Comparison of ENCODE assay signal across 8 cellular contexts in the genomic region with DNA sequence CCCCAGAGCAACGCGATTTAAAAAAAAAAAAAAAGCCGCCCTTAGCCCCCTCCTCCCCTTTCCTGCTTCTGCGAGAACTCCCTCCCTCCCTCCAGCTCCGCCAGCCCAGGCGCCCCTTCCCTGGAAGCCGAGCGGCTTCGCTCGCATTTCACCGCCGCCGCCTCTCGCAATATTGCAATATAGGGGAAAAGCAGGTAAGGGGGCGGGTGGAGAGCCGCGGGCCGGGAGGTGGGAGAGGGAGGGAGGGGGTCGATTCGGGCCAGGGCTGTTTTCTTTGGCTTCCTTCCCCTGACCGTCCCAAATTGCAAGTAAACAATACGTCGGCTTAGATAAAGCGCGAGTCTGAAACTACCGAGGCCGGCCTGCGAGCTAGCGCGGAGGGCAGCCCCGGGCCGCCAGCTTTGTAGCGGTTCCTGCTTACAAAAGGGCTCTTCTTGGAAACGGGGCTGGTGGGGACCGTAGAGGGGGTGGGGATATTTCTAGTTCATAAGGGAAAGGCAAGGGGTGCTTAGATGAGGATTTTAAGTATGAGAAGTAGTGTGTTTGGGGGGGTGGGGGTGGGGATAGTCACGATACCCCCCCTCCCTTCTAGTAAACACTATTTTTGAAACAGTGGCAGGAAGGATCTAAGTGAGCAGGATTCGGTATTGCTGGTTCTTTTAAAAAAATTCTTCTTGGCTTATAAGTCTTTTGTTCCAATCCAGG. TPM values are rescaled to one million over a fixed set of nuclear protein-coding genes. Genes with fewer than 3 reads are reported as not detected.
DNase-seq lines count a peak whose midpoint lies in the region; ATAC-seq lines count a peak whose summit lies in the region.

No MANE protein-coding gene starts in this region.

- H3K4me1 ChIP-seq in esophagus (ENCODE audit: control insufficient read depth in 2 of 2, insufficient read depth in 2 of 2, low read length in 1 of 2) = no peaks in the 10 kb centered on the region
- peaks cover 40% of the 10 kb centered on the region for H3K4me1 ChIP-seq in mononuclear cell (ENCODE audit: insufficient read depth, low read length)

- peak overlapping the region; percentile 94 to 99 for H3K27ac ChIP-seq in esophagus (ENCODE audit: low read depth in 2 of 2, low read length in 1 of 2)

- H3K9me3 ChIP-seq in esophagus (ENCODE audit: control insufficient read depth in 2 of 2, insufficient read depth in 1 of 2, low read depth in 1 of 2, low read length in 1 of 2) (no peaks in the 10 kb centered on the region), mononuclear cell (ENCODE audit: low read depth, low read length) (no peaks in the 10 kb centered on the region)

- H3K36me3 ChIP-seq in esophagus (ENCODE audit: control insufficient read depth in 2 of 2, insufficient read depth in 2 of 2, low read length in 1 of 2) = no peaks in the 10 kb centered on the region

- DNase-seq in SKM-1 treated with dmso at 0.1 percent for 144 hours (lab: John Stamatoyannopoulos, UW; ENCODE audit: unreplicated experiment) (peak; percentile 12), SKM-1 (lab: John Stamatoyannopoulos, UW; ENCODE audit: unreplicated experiment) (no peak), NCI-H510A (lab: John Stamatoyannopoulos, UW) (peak; percentile 68), superior temporal gyrus (ENCODE audit: extremely low spot score) (peak; percentile 58)
- peak; percentile 56 for DNase-seq in activated T-cell treated with anti-CD3 and anti-CD28 coated beads, Interleukin-2, amount 50 U/mL, for 1 hour

- no peaks in the 10 kb centered on the region for H3K27me3 ChIP-seq in esophagus (ENCODE audit: control insufficient read depth in 1 of 2, insufficient read depth in 2 of 2, low read length in 2 of 2)
- H3K27me3 ChIP-seq in mononuclear cell (ENCODE audit: insufficient read depth, low read length) = no peaks in the 10 kb centered on the region

- ATAC-seq in HG03442 (IDR thresholded peaks at IDR 0.05; ENCODE audit: unreplicated experiment) = no peak

- 0% methylated on average over 31 to 37 of the region's 37 CpGs for WGBS in esophagus, 2 donors

- H3K4me3 ChIP-seq in esophagus (ENCODE audit: low read depth in 1 of 2, low read length in 2 of 2) (peak overlapping the region; percentile 72 to 88), mononuclear cell (ENCODE audit: low read length) (peak overlapping the region; percentile 61)

RNA-seq across cellular contexts. Expression of a gene that starts 0.5 kb away (rescaled TPM):
- 10 to 100 TPM; 46.7 to 76.8 TPM for polyA plus RNA-seq in esophagus
- total RNA-seq in mononuclear cell = 15.2 TPM
